29 cellular contexts compared by ENCODE assay signal in genomic region chr16:83911290-83911689, GRCh38. TPM values are rescaled to one million over a fixed set of nuclear protein-coding genes. Genes with fewer than 3 reads are reported as not detected.
"Had no signal": no experiment of that assay in that cellular context is flagged by ENCODE, and none has a peak within 500 bp of the region (broad histone marks: within the 10 kb centered on the region; RNA-seq: fewer than 3 reads in every experiment).

No MANE protein-coding gene starts in this region.

- H3K9ac ChIP-seq: KMS-11 had no signal

- H3K27me3 Mint-ChIP-seq: activated CD4-positive, alpha-beta memory T cell treated with anti-CD3 and anti-CD28 coated beads for 36 hours; activated CD4-positive, alpha-beta T cell treated with anti-CD3 and anti-CD28 coated beads, Interleukin-2, amount 10 ng/mL, durations not matched to agents 7 days and 5 days; activated naive CD8-positive, alpha-beta T cell treated with anti-CD3 and anti-CD28 coated beads, Interleukin-2, amount 50 U/mL, for 24 hours had no signal

- H3K4me3 ChIP-seq: ascending aorta, body of pancreas, Peyer's patch, SJSA1 had no signal

- H3K9me3 ChIP-seq: ascending aorta, body of pancreas, Peyer's patch, SJSA1 had no signal

- H3K9me3 Mint-ChIP-seq: activated CD4-positive, alpha-beta memory T cell treated with anti-CD3 and anti-CD28 coated beads for 36 hours; activated naive CD4-positive, alpha-beta T cell treated with anti-CD3 and anti-CD28 coated beads, Interleukin-2, amount 50 U/mL, for 72 hours; activated naive CD8-positive, alpha-beta T cell treated with anti-CD3 and anti-CD28 coated beads, Interleukin-2, amount 50 U/mL, for 24 hours; activated T-cell treated with anti-CD3 and anti-CD28 coated beads, Interleukin-2, amount 50 U/mL, for 4 hours had no signal

- DNase-seq: activated CD4-positive, alpha-beta memory T cell treated with anti-CD3 and anti-CD28 coated beads for 36 hours; activated CD4-positive, alpha-beta T cell treated with anti-CD3 and anti-CD28 coated beads, Interleukin-2, amount 10 ng/mL, durations not matched to agents 7 days and 5 days; activated CD4-positive, CD25-positive, alpha-beta regulatory T cell; activated CD8-positive, alpha-beta memory T cell treated with anti-CD3 and anti-CD28 coated beads for 24 hours; activated effector memory CD4-positive, alpha-beta T cell treated with anti-CD3 and anti-CD28 coated beads, Interleukin-2, amount 50 U/mL, for 16 hours; activated naive CD4-positive, alpha-beta T cell treated with Interleukin-2 at 50 U/mL for 16 hours; activated naive CD8-positive, alpha-beta T cell treated with anti-CD3 and anti-CD28 coated beads, Interleukin-2, amount 50 U/mL, for 24 hours; activated T-cell treated with anti-CD3 and anti-CD28 coated beads, Interleukin-2, amount 50 U/mL, for 4 hours; amniotic stem cell; body of pancreas; central memory CD4-positive, alpha-beta T cell; NCI-H1092; NCI-H1417; NCI-H1930; NCI-H2171; NCI-H2227 treated with DMSO at 0.1 percent for 48 hours; NCI-H446 treated with DMSO at 0.1 percent for 48 hours; NCI-H524 treated with DMSO at 0.1 percent for 48 hours; NCI-H748 treated with DMSO at 0.1 percent for 48 hours; Peyer's patch; SHP77 had no signal

- H3K27ac ChIP-seq: ascending aorta, body of pancreas, KMS-11, Peyer's patch, RWPE1, SJSA1 had no signal

- H3K4me1 Mint-ChIP-seq: activated CD4-positive, alpha-beta T cell treated with anti-CD3 and anti-CD28 coated beads, Interleukin-2, amount 10 ng/mL, durations not matched to agents 7 days and 5 days had no signal

- H3K4me3 Mint-ChIP-seq: activated CD4-positive, alpha-beta memory T cell treated with anti-CD3 and anti-CD28 coated beads for 36 hours; activated CD4-positive, alpha-beta T cell treated with anti-CD3 and anti-CD28 coated beads, Interleukin-2, amount 10 ng/mL, durations not matched to agents 7 days and 5 days; activated naive CD8-positive, alpha-beta T cell treated with anti-CD3 and anti-CD28 coated beads, Interleukin-2, amount 50 U/mL, for 24 hours; activated T-cell treated with anti-CD3 and anti-CD28 coated beads, Interleukin-2, amount 50 U/mL, for 4 hours; T-helper 1 cell treated with Interleukin-12 subunit alpha and Interleukin-12 subunit beta and Interleukin-4 antibody, amounts not matched to agents 30 μg/mL and 1 μg/mL, for 36 hours had no signal

- ATAC-seq: activated naive CD4-positive, alpha-beta T cell treated with anti-CD3 and anti-CD28 coated beads, Interleukin-2, amount 50 U/mL, for 72 hours; activated naive CD8-positive, alpha-beta T cell treated with anti-CD3 and anti-CD28 coated beads, Interleukin-2, amount 50 U/mL, for 24 hours; activated T-cell treated with anti-CD3 and anti-CD28 coated beads, Interleukin-2, amount 50 U/mL, for 4 hours; body of pancreas; SK-N-SH treated with all-trans-retinoic acid at 6 μM for 48 hours had no signal

- H3K4me2 ChIP-seq: KMS-11 had no signal

- H3K27me3 ChIP-seq: ascending aorta, body of pancreas, Peyer's patch, SJSA1 had no signal

- H3K27ac Mint-ChIP-seq: activated CD4-positive, alpha-beta memory T cell treated with anti-CD3 and anti-CD28 coated beads for 36 hours; activated CD4-positive, alpha-beta T cell treated with anti-CD3 and anti-CD28 coated beads, Interleukin-2, amount 10 ng/mL, durations not matched to agents 7 days and 5 days; activated naive CD4-positive, alpha-beta T cell treated with anti-CD3 and anti-CD28 coated beads, Interleukin-2, amount 50 U/mL, for 72 hours; activated naive CD8-positive, alpha-beta T cell treated with anti-CD3 and anti-CD28 coated beads, Interleukin-2, amount 50 U/mL, for 24 hours; T-helper 1 cell treated with Interleukin-12 subunit alpha and Interleukin-12 subunit beta and Interleukin-4 antibody, amounts not matched to agents 30 μg/mL and 1 μg/mL, for 36 hours had no signal

- H3K4me1 ChIP-seq: ascending aorta, body of pancreas, Peyer's patch, SJSA1 had no signal

RNA-seq across cellular contexts. Expression of gene NECAB2, which starts 56.8 kb away (rescaled TPM):
- total RNA-seq: activated CD4-positive, alpha-beta memory T cell treated with anti-CD3 and anti-CD28 coated beads for 36 hours; activated CD4-positive, alpha-beta T cell treated with anti-CD3 and anti-CD28 coated beads, Interleukin-2, amount 10 ng/mL, durations not matched to agents 7 days and 5 days; activated naive CD4-positive, alpha-beta T cell treated with anti-CD3 and anti-CD28 coated beads, Interleukin-2, amount 50 U/mL, for 72 hours; activated T-cell treated with anti-CD3 and anti-CD28 coated beads, Interleukin-2, amount 50 U/mL, for 4 hours; ascending aorta; bronchial epithelial cell; SJSA1 had no signal
